In the genomic region with DNA sequence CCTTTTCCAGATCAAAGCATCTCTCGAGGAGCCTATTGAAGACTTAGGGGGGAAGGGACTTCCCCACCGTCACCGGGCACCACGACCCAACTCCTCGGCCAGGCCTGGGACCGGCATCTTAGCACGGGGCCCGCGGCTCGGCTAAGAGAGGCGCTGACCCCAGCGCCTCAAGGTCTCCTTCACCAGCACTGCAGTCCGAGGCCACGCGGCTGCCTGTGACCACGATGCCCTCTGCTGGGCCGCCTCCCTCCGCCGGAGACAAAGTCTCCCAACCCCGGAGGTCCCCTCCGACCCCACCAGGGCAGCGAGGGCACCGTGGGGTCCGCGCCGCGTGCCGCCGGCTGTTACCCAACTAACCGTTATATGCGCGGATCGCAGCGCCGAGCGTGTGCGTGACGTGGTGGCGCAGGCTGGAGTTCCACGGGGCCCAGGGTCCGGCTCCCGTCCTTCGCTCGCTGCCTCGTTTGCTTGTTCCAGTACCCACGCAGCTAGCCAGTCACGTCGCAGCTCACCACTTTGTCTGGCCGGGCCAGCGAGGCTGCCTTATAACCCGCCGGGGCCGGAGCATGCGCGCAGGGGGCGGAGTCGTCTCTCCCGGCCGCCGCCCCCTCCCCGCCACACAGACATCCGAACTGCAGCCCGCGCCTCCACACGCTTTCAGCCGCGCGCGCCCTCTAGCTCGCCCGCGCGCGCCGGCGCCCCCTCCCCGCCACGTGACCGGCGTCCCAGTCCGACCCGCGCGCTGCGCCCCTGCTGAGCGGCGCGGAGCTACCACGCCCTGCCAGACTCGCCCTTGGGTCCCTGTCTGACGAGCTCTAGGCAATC, we compare ENCODE assay signal across 8 cellular contexts. TPM values are rescaled to one million over a fixed set of nuclear protein-coding genes. Genes with fewer than 3 reads are reported as not detected.
DNase-seq lines count a peak whose midpoint lies in the region; ATAC-seq and TF ChIP-seq lines count a peak whose summit lies in the region.

A gene with protein sequence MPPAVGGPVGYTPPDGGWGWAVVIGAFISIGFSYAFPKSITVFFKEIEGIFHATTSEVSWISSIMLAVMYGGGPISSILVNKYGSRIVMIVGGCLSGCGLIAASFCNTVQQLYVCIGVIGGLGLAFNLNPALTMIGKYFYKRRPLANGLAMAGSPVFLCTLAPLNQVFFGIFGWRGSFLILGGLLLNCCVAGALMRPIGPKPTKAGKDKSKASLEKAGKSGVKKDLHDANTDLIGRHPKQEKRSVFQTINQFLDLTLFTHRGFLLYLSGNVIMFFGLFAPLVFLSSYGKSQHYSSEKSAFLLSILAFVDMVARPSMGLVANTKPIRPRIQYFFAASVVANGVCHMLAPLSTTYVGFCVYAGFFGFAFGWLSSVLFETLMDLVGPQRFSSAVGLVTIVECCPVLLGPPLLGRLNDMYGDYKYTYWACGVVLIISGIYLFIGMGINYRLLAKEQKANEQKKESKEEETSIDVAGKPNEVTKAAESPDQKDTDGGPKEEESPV (minus strand): TSS at position 519 of the 825 bp plus-strand sequence. CDS start 26,888 bp downstream, outside the sequence.

- no peaks in the 10 kb centered on the region for H3K36me3 ChIP-seq in CD8-positive, alpha-beta memory T cell (ENCODE audit: insufficient read depth, low read length)
- H3K36me3 ChIP-seq in duodenal mucosa (ENCODE audit: control insufficient read depth in 1 of 2, insufficient read depth in 2 of 2, low read length in 2 of 2): peaks cover 0 to 2% of the 10 kb centered on the region in 2 donors
- no peaks in the 10 kb centered on the region for H3K36me3 ChIP-seq in lower lobe of right lung

- H3K9ac ChIP-seq in duodenal mucosa (ENCODE audit: low read depth in 1 of 2, low read length in 2 of 2): peak within 1 kb of the TSS; percentile 73 to 88

- no peaks in the 10 kb centered on the region for H3K27me3 ChIP-seq in CD8-positive, alpha-beta memory T cell (ENCODE audit: insufficient read depth, low read length, poor library complexity, severe bottlenecking)
- H3K27me3 ChIP-seq in HL-60 (ENCODE audit: insufficient read depth, poor library complexity, severe bottlenecking): no peaks in the 10 kb centered on the region
- H3K27me3 ChIP-seq in duodenal mucosa (ENCODE audit: control insufficient read depth in 1 of 2, insufficient read depth in 2 of 2, low read length in 2 of 2): no peaks in the 10 kb centered on the region
- no peaks in the 10 kb centered on the region for H3K27me3 ChIP-seq in lower lobe of right lung (ENCODE audit: low read depth)

- H3K4me3 ChIP-seq in CD8-positive, alpha-beta memory T cell (ENCODE audit: low read length): peak within 1 kb of the TSS; percentile 76
- H3K4me3 ChIP-seq in HL-60 (replicated peaks; ENCODE audit: insufficient read depth, low read length) (peak within 1 kb of the TSS; percentile 78), duodenal mucosa (ENCODE audit: low read depth in 1 of 2, low read length in 2 of 2) (peak within 1 kb of the TSS; percentile 88 to 91), lower lobe of right lung (peak within 1 kb of the TSS; percentile 83)

- H3K27ac Mint-ChIP-seq in CD8-positive, alpha-beta memory T cell: peak within 1 kb of the TSS; percentile 43 to 99 (median 95)
- peak within 1 kb of the TSS; percentile 97 for H3K27ac Mint-ChIP-seq in activated CD4-positive, alpha-beta memory T cell treated with anti-CD3 and anti-CD28 coated beads for 36 hours

- H3K4me1 Mint-ChIP-seq in CD8-positive, alpha-beta memory T cell: peaks cover 53 to 70% (median 70%) of the 10 kb centered on the region in 3 donors
- H3K4me1 Mint-ChIP-seq in activated CD4-positive, alpha-beta memory T cell treated with anti-CD3 and anti-CD28 coated beads for 36 hours (ENCODE audit: low read depth): peaks cover 57% of the 10 kb centered on the region

- no peak for TF ChIP-seq CTCF in HL-60 (IDR thresholded peaks at IDR 0.05; ENCODE audit: insufficient read depth, low read length)
- no peak for TF ChIP-seq CTCF in lower lobe of right lung (IDR thresholded peaks at IDR 0.05)

- DNase-seq in CD8-positive, alpha-beta memory T cell: peak; percentile 83 to 89 (median 84)
- DNase-seq in HL-60 (ENCODE audit: low read depth in 1 of 2, low spot score in 1 of 2): peak; percentile 90 to 91
- peak; percentile 92 for DNase-seq in NCI-H82 treated with DMSO at 0.1 percent for 48 hours (lab: John Stamatoyannopoulos, UW; ENCODE audit: unreplicated experiment)
- DNase-seq in activated CD4-positive, alpha-beta memory T cell treated with anti-CD3 and anti-CD28 coated beads for 36 hours: peak; percentile 92
- DNase-seq in lower lobe of right lung: peak; percentile 90
- DNase-seq in stimulated activated CD4-positive, alpha-beta T cell treated with anti-CD3 and anti-CD28 coated beads, TNF-alpha, amount 100 ng/mL, for 1 hour (ENCODE audit: low read depth in 3 of 3, low spot score in 1 of 3): peak; percentile 60 to 86 (median 81)

- H3K27ac ChIP-seq in CD8-positive, alpha-beta memory T cell (ENCODE audit: low read depth, low read length): peak within 1 kb of the TSS; percentile 92
- peak within 1 kb of the TSS; percentile 96 for H3K27ac ChIP-seq in HL-60 (replicated peaks)
- peak within 1 kb of the TSS; percentile 87 for H3K27ac ChIP-seq in duodenal mucosa (ENCODE audit: low read depth, low read length)
- H3K27ac ChIP-seq in lower lobe of right lung: peak within 1 kb of the TSS; percentile 85

- peaks cover 32% of the 10 kb centered on the region for H3K4me1 ChIP-seq in CD8-positive, alpha-beta memory T cell (ENCODE audit: insufficient read depth, low read length)
- H3K4me1 ChIP-seq in duodenal mucosa (ENCODE audit: control insufficient read depth in 1 of 2, insufficient read depth in 2 of 2, low read length in 2 of 2) (peaks cover 14 to 24% of the 10 kb centered on the region in 2 donors), lower lobe of right lung (peaks cover 21% of the 10 kb centered on the region)

- no peaks in the 10 kb centered on the region for H3K9me3 ChIP-seq in CD8-positive, alpha-beta memory T cell (ENCODE audit: low read length)
- no peaks in the 10 kb centered on the region for H3K9me3 ChIP-seq in duodenal mucosa (ENCODE audit: control insufficient read depth in 1 of 2, low read length in 2 of 2)
- no peaks in the 10 kb centered on the region for H3K9me3 ChIP-seq in lower lobe of right lung

- no peaks in the 10 kb centered on the region for H3K27me3 Mint-ChIP-seq in CD8-positive, alpha-beta memory T cell
- no peaks in the 10 kb centered on the region for H3K27me3 Mint-ChIP-seq in activated CD4-positive, alpha-beta memory T cell treated with anti-CD3 and anti-CD28 coated beads for 36 hours

- peak within 1 kb of the TSS; percentile 90 to 100 (median 99) for H3K4me3 Mint-ChIP-seq in CD8-positive, alpha-beta memory T cell
- peak within 1 kb of the TSS; percentile 98 for H3K4me3 Mint-ChIP-seq in activated CD4-positive, alpha-beta memory T cell treated with anti-CD3 and anti-CD28 coated beads for 36 hours

- peak; percentile 76 for ATAC-seq in GM19463 (IDR thresholded peaks at IDR 0.05; ENCODE audit: unreplicated experiment)
- ATAC-seq in lower lobe of right lung: peak; percentile 94 to 97

- intact Hi-C loops in activated CD4-positive, alpha-beta memory T cell treated with anti-CD3 and anti-CD28 coated beads for 36 hours (cut with micrococcal nuclease): loop anchor here (1.0 to 10.0 kb wide), 9 partner anchors 20 to 1991 kb away; a partner anchor contains a TSS
- intact Hi-C loops in lower lobe of right lung (cut with DNase I): no loop called here

- CTCF ChIA-PET in CD8-positive, alpha-beta memory T cell (lab: Charles Lee): interaction anchor here (1.0 to 2.6 kb wide), 4 partner anchors 11 to 236 kb away, joined by 3 to 15 read pairs (median 7); a partner anchor contains a TSS
- CTCF ChIA-PET in activated CD4-positive, alpha-beta memory T cell treated with anti-CD3 and anti-CD28 coated beads for 36 hours (lab: Charles Lee): interaction anchor here (0.7 to 2.9 kb wide), 9 partner anchors 18 to 1760 kb away, joined by 3 to 26 read pairs (median 3); a partner anchor contains a TSS

- H3K36me3 Mint-ChIP-seq in CD8-positive, alpha-beta memory T cell: peaks cover 0 to 22% (median 3%) of the 10 kb centered on the region in 3 donors
- H3K36me3 Mint-ChIP-seq in activated CD4-positive, alpha-beta memory T cell treated with anti-CD3 and anti-CD28 coated beads for 36 hours: peaks cover 29% of the 10 kb centered on the region

- H3K9me3 Mint-ChIP-seq in CD8-positive, alpha-beta memory T cell: peaks cover 0 to 2% (median 0%) of the 10 kb centered on the region in 5 donors
- no peaks in the 10 kb centered on the region for H3K9me3 Mint-ChIP-seq in activated CD4-positive, alpha-beta memory T cell treated with anti-CD3 and anti-CD28 coated beads for 36 hours

- POLR2A ChIA-PET in CD8-positive, alpha-beta memory T cell (lab: Charles Lee): no interaction called here
- POLR2A ChIA-PET in activated CD4-positive, alpha-beta memory T cell treated with anti-CD3 and anti-CD28 coated beads for 36 hours (lab: Charles Lee): interaction anchor here (0.9 to 1.8 kb wide), 10 partner anchors 11 to 338 kb away, joined by 3 to 9 read pairs (median 4); a partner anchor contains a TSS

RNA-seq across cellular contexts. Expression of the gene that starts here (rescaled TPM):
- total RNA-seq in CD8-positive, alpha-beta memory T cell: 10 to 100 TPM; 75.3 to 75.8 TPM
- 12.4 TPM for polyA plus RNA-seq in CD8-positive, alpha-beta memory T cell
- total RNA-seq in activated CD4-positive, alpha-beta memory T cell treated with anti-CD3 and anti-CD28 coated beads for 36 hours: 10 to 100 TPM; 48.7 to 53.3 TPM
- total RNA-seq in lower lobe of right lung: 9.8 TPM

Comparison
In these comparisons a context has a peak if more than half of its experiments do, and no peak if none do; other contexts are left out.
1. Peak in every context shown above with its lines: DNase-seq, ATAC-seq, H3K4me3 ChIP-seq and H3K27ac ChIP-seq.